8 cellular contexts compared by ENCODE assay signal in genomic region chr11:66268210-66268952, GRCh38. TPM values are rescaled to one million over a fixed set of nuclear protein-coding genes. Genes with fewer than 3 reads are reported as not detected.
DNase-seq lines count a peak whose midpoint lies in the region; ATAC-seq, FAIRE-seq and TF ChIP-seq lines count a peak whose summit lies in the region.

RAB1B (plus strand) TSS chr11:66268639; CDS start chr11:66268680, 41 bp downstream.

- no peak for FAIRE-seq in small intestine (lab: Jason Lieb, UNC)

- POLR2A ChIA-PET in AG04450 (lab: Yijun Ruan, JAX) (interaction anchor here (0.6 to 2.6 kb wide), 10 partner anchors 9 to 415 kb away, joined by 3 to 13 read pairs (median 3); partner anchors contain the start of genes CCDC85B, RIN1 and YIF1A), WTC11 (lab: Charles Lee) (interaction anchor here (0.7 to 1.5 kb wide), 7 partner anchors 9 to 409 kb away, joined by 3 to 6 read pairs (median 3); partner anchors contain the start of gene SF3B2)

- CTCF ChIA-PET in AG04450 (lab: Charles Lee) = interaction anchor here (0.5 to 1.5 kb wide), 7 partner anchors 12 to 469 kb away, joined by 3 to 10 read pairs (median 5); no protein-coding TSS in a partner anchor
- CTCF ChIA-PET in WTC11 (lab: Charles Lee) = interaction anchor here (0.6 to 4.0 kb wide), 16 partner anchors 9 to 223 kb away, joined by 3 to 33 read pairs (median 5); partner anchors contain the start of genes CD248, CNIH2, PELI3 and RIN1

- H3K9me3 Mint-ChIP-seq in WTC11 = no peaks in the 10 kb centered on the region

- no peaks in the 10 kb centered on the region; the same call in 1 of the 2 replicates for H3K27me3 Mint-ChIP-seq in WTC11 (ENCODE audit: low read depth)

- DNase-seq in AG04450 (ENCODE audit: low read depth, low spot score) (peak; percentile 98), NCI-H226 (peak; percentile 98), WTC11 (ENCODE audit: low spot score) (peak; percentile 100), cardiac fibroblast (ENCODE audit: low read depth in 2 of 2) (peak; percentile 100), iPS-NIHi11 (ENCODE audit: low spot score) (peak; percentile 95), small intestine (peak; percentile 100)

- H3K27ac ChIP-seq in AG04450 (ENCODE audit: low read depth, low read length) (peak within 1 kb of the TSS; percentile 89), small intestine (ENCODE audit: low read depth in 1 of 2, low read length in 1 of 2) (peak within 1 kb of the TSS; percentile 78 to 94)

- peak within 1 kb of the TSS; percentile 99 for H3K27ac Mint-ChIP-seq in WTC11

- ATAC-seq in GM18909 (IDR thresholded peaks at IDR 0.05; ENCODE audit: poor library complexity, unreplicated experiment) (peak; percentile 81), HG03175 (IDR thresholded peaks at IDR 0.05; ENCODE audit: unreplicated experiment) (peak; percentile 88), WTC11 (peak; percentile 83)

- H3K9me3 ChIP-seq in AG04450 (ENCODE audit: control insufficient read depth, insufficient read depth, low read length) (peaks cover 3% of the 10 kb centered on the region; the same call in 1 of the 2 replicates), small intestine (ENCODE audit: control insufficient read depth, low read depth) (no peaks in the 10 kb centered on the region)

- peaks cover 31% of the 10 kb centered on the region for H3K36me3 Mint-ChIP-seq in WTC11

- H3K4me1 ChIP-seq in small intestine (ENCODE audit: control insufficient read depth in 2 of 2, insufficient read depth in 1 of 2, low read depth in 1 of 2, low read length in 1 of 2) = no peaks in the 10 kb centered on the region

- H3K27me3 ChIP-seq in AG04450 (ENCODE audit: control insufficient read depth, insufficient read depth, low read length) = no peaks in the 10 kb centered on the region
- no peaks in the 10 kb centered on the region for H3K27me3 ChIP-seq in small intestine (ENCODE audit: control insufficient read depth in 2 of 2, insufficient read depth in 2 of 2, low read length in 2 of 2)

- H3K4me1 Mint-ChIP-seq in WTC11 = peaks cover 12% of the 10 kb centered on the region

- TF ChIP-seq CTCF in AG04450 (IDR thresholded peaks at IDR 0.05; ENCODE audit: low read depth, low read length) (no peak), WTC11 (IDR thresholded peaks at IDR 0.05) (no peak), cardiac fibroblast (IDR thresholded peaks at IDR 0.05; ENCODE audit: low read depth, low read length) (no peak)

- peaks cover 3 to 14% of the 10 kb centered on the region in 2 donors for H3K36me3 ChIP-seq in small intestine (ENCODE audit: control insufficient read depth in 2 of 2, insufficient read depth in 2 of 2, low read length in 2 of 2)

- WGBS in small intestine, 3 donors = 0% methylated on average over 51 to 65 of the region's 65 CpGs

- H3K4me3 Mint-ChIP-seq in WTC11 = peak within 1 kb of the TSS; percentile 97

- H3K4me3 ChIP-seq in AG04450 (ENCODE audit: low read depth, low read length) (peak within 1 kb of the TSS; percentile 91), cardiac fibroblast (replicated peaks in 1 of 2; ENCODE audit: low read depth in 2 of 2, low read length in 2 of 2) (peak within 1 kb of the TSS; percentile 92 to 96), small intestine (ENCODE audit: low read depth in 1 of 2, low read length in 2 of 2) (peak within 1 kb of the TSS; percentile 78 to 88)

TF ChIP-seq in WTC11, 78 proteins besides CTCF, POLR2A, EP300 and RAD21 (continues in another document):
- TF ChIP-seq ATF1 (CRISPR knock-in tag; IDR thresholded peaks at IDR 0.05) (no peak), ATF2 (CRISPR knock-in tag; IDR thresholded peaks at IDR 0.05; ENCODE audit: borderline replicate concordance, low read depth) (no peak), SP1 (CRISPR knock-in tag; conservative IDR thresholded peaks at IDR 0.05) (peak; percentile 78; the same call in 1 of the 2 replicates), JAZF1 (CRISPR knock-in tag; IDR thresholded peaks at IDR 0.05) (no peak), STAT6 (CRISPR knock-in tag; conservative IDR thresholded peaks at IDR 0.05; ENCODE audit: low read depth) (no peak), MAX (CRISPR knock-in tag; IDR thresholded peaks at IDR 0.05) (0 out of 2 replicates have a peak, but pooled peaks have one; percentile 6), ZNF416 (CRISPR knock-in tag; IDR thresholded peaks at IDR 0.05) (0 out of 2 replicates have a peak, but pooled peaks have one; percentile 66), MLX (CRISPR knock-in tag; IDR thresholded peaks at IDR 0.05) (no peak), E2F5 (CRISPR knock-in tag; IDR thresholded peaks at IDR 0.05) (no peak), NFATC4 (CRISPR knock-in tag; IDR thresholded peaks at IDR 0.05) (no peak), NFE2L1 (CRISPR knock-in tag; IDR thresholded peaks at IDR 0.05) (no peak), GABPB1 (CRISPR knock-in tag; IDR thresholded peaks at IDR 0.05) (no peak), RELA (CRISPR knock-in tag; IDR thresholded peaks at IDR 0.05; ENCODE audit: borderline replicate concordance) (no peak), GRHL2 (CRISPR knock-in tag; IDR thresholded peaks at IDR 0.05; ENCODE audit: insufficient replicate concordance, severe bottlenecking) (no peak), KAT7 (CRISPR knock-in tag; IDR thresholded peaks at IDR 0.05; ENCODE audit: borderline replicate concordance) (no peak), ATF6 (CRISPR knock-in tag; IDR thresholded peaks at IDR 0.05) (no peak)

RNA-seq across cellular contexts. Expression of gene RAB1B, which starts in this region (rescaled TPM):
- polyA plus RNA-seq in AG04450 (2011; rRNA removed) = 127 and 183 TPM in 2 replicates
- 142 and 181 TPM in 2 replicates for polyA minus RNA-seq in AG04450 (2011; rRNA and poly(A)+ RNA removed)
- 125 to 134 TPM (median 130 TPM) in 3 replicates for total RNA-seq in WTC11 (2021)
- polyA plus RNA-seq in small intestine = 100 to 1,000 TPM; 176 to 205 (median 182) TPM

Comparison
In these comparisons a context has a peak if more than half of its experiments do, and no peak if none do; other contexts are left out.
1. Peak in every context shown above with its lines: DNase-seq, ATAC-seq, H3K4me3 ChIP-seq and H3K27ac ChIP-seq.